In the genomic region with DNA sequence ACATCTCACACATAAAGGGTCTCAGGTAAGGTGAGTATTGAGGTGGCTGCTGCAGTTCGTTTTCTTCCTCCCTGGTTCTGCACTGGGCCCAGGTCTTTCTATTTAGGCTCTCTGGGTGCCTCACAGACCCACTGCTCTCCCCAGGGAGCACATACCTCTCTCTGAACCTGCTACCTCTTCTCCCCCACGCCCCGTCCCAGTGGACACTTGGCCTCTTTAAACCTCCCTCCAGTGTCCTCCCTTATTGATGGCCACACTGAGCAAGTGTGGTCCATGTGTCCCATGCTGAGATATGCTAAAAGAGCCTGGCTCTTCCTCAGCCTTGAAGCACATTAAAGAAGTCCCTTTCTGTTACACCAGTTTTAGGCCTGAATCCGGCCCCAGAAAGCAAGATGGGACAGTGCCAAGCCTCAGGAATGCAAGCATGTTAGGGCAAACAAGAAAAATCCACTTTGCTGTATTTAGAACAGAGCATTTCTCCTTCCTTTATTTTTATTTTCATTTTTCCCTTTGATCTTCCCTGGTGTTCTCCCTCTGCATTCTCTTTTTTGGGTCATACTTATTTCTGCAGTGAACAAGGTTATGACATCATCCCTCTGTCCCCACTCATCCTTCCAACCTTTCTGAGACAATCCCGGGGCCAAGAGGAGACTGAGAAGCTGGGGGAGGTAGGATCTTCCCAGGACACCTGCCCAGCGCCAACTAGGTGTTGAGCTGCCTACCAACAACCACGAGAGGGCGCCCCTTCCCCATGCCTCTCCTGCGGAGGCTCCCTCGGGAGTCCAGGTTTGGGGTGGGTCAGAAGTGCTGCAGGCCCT, we compare ENCODE assay signal across 1 cellular context.
A peak's percentile ranks its signal among the peaks of the same experiment; 100 is the strongest.
TF ChIP-seq lines count a peak whose summit lies in the region.

No MANE protein-coding gene starts in this region.

TF ChIP-seq in K562, 482 proteins besides CTCF, POLR2A, EP300 and RAD21 (continued from another document):
- TF ChIP-seq, protein P1, sequence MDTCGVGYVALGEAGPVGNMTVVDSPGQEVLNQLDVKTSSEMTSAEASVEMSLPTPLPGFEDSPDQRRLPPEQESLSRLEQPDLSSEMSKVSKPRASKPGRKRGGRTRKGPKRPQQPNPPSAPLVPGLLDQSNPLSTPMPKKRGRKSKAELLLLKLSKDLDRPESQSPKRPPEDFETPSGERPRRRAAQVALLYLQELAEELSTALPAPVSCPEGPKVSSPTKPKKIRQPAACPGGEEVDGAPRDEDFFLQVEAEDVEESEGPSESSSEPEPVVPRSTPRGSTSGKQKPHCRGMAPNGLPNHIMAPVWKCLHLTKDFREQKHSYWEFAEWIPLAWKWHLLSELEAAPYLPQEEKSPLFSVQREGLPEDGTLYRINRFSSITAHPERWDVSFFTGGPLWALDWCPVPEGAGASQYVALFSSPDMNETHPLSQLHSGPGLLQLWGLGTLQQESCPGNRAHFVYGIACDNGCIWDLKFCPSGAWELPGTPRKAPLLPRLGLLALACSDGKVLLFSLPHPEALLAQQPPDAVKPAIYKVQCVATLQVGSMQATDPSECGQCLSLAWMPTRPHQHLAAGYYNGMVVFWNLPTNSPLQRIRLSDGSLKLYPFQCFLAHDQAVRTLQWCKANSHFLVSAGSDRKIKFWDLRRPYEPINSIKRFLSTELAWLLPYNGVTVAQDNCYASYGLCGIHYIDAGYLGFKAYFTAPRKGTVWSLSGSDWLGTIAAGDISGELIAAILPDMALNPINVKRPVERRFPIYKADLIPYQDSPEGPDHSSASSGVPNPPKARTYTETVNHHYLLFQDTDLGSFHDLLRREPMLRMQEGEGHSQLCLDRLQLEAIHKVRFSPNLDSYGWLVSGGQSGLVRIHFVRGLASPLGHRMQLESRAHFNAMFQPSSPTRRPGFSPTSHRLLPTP (IDR thresholded peaks at IDR 0.05; ENCODE audit: borderline replicate concordance, extremely low read depth, insufficient read length) = no peak
- TF ChIP-seq KLF1 (tag; IDR thresholded peaks at IDR 0.05) (no peak), JUND (IDR thresholded peaks at IDR 0.05; ENCODE audit: borderline replicate concordance, low read depth, low read length) (peak; percentile 52; the same call in 1 of the 2 replicates), JUND (tag; IDR thresholded peaks at IDR 0.05; ENCODE audit: borderline replicate concordance, low read depth, low read length) (peak; percentile 33; the same call in 2 of the 3 replicates), SMARCA4 (IDR thresholded peaks at IDR 0.05) (no peak), ETV6 (IDR thresholded peaks at IDR 0.05; ENCODE audit: borderline replicate concordance in 1 of 2, low read depth in 2 of 2, low read length in 1 of 2) (no peak), ETV6 (CRISPR knock-in tag; IDR thresholded peaks at IDR 0.05; ENCODE audit: borderline replicate concordance) (no peak), ESRRA (IDR thresholded peaks at IDR 0.05; ENCODE audit: borderline replicate concordance, low read depth) (0 out of 2 replicates have a peak, but pooled peaks have one; percentile 11), NONO (IDR thresholded peaks at IDR 0.05; ENCODE audit: low read depth in 2 of 2, low read length in 1 of 2) (0 out of 4 replicates have a peak, but pooled peaks of 1 of the 2 experiments have one; percentile 53), ARID2 (IDR thresholded peaks at IDR 0.05) (peak; percentile 50; the same call in 1 of the 2 replicates), HMGN3 (IDR thresholded peaks at IDR 0.05; ENCODE audit: borderline replicate concordance, extremely low read depth, insufficient read length, low read depth, low read length) (no peak), E2F3 (CRISPR knock-in tag; IDR thresholded peaks at IDR 0.05) (no peak), TAF9B (IDR thresholded peaks at IDR 0.05; ENCODE audit: partially characterized antibody) (no peak), ZNF12 (CRISPR knock-in tag; IDR thresholded peaks at IDR 0.05) (no peak), RBM14 (IDR thresholded peaks at IDR 0.05; ENCODE audit: borderline replicate concordance, insufficient read depth, low read depth, low read length) (no peak), ZNF212 (CRISPR knock-in tag; IDR thresholded peaks at IDR 0.05) (no peak), SMC3 (conservative IDR thresholded peaks at IDR 0.05; ENCODE audit: insufficient read depth, low read depth, low read length) (peak; percentile 97), ZNF436 (CRISPR knock-in tag; IDR thresholded peaks at IDR 0.05) (no peak), CC2D1A (IDR thresholded peaks at IDR 0.05) (peak; percentile 77), DPF2 (IDR thresholded peaks at IDR 0.05) (no peak), RCOR1 (IDR thresholded peaks at IDR 0.05; ENCODE audit: borderline replicate concordance in 1 of 2, low read depth in 2 of 2, low read length in 2 of 2) (peak in 1 of 2 experiments; percentile 60; a peak in 1 of 4 replicates), MAZ (CRISPR knock-in tag; conservative IDR thresholded peaks at IDR 0.05 in 1 of 2, IDR thresholded peaks at IDR 0.05 in 1 of 2) (0 out of 4 replicates have a peak, but pooled peaks of 1 of the 2 experiments have one; percentile 43), RBM25 (IDR thresholded peaks at IDR 0.05; ENCODE audit: low read depth, low read length, severe bottlenecking) (no peak), ZNF584 (CRISPR knock-in tag; IDR thresholded peaks at IDR 0.05; ENCODE audit: low read depth) (no peak), ZNF140 (CRISPR knock-in tag; IDR thresholded peaks at IDR 0.05) (no peak), NFE2 (IDR thresholded peaks at IDR 0.05; ENCODE audit: low read depth) (no peak), TRIM24 (IDR thresholded peaks at IDR 0.05) (no peak), SRF (CRISPR knock-in tag; IDR thresholded peaks at IDR 0.05) (0 out of 4 replicates have a peak, but pooled peaks of 1 of the 2 experiments have one; percentile 34), ZFP1 (CRISPR knock-in tag; IDR thresholded peaks at IDR 0.05) (no peak), TCF7 (IDR thresholded peaks at IDR 0.05; ENCODE audit: borderline replicate concordance) (peak; percentile 58; the same call in 1 of the 2 replicates), LEF1 (IDR thresholded peaks at IDR 0.05) (peak; percentile 36; the same call in 1 of the 2 replicates), RB1 (IDR thresholded peaks at IDR 0.05; ENCODE audit: low read depth) (peak; percentile 59; the same call in 1 of the 2 replicates), SMAD3 (CRISPR knock-in tag; conservative IDR thresholded peaks at IDR 0.05) (no peak), CTBP1 (IDR thresholded peaks at IDR 0.05; ENCODE audit: borderline replicate concordance) (peak; percentile 50; the same call in 1 of the 2 replicates), MYNN (IDR thresholded peaks at IDR 0.05) (0 out of 2 replicates have a peak, but pooled peaks have one; percentile 25), MYNN (CRISPR knock-in tag; IDR thresholded peaks at IDR 0.05) (no peak), CREM (IDR thresholded peaks at IDR 0.05; ENCODE audit: low read depth) (peak; percentile 44; the same call in 1 of the 2 replicates)
- TF ChIP-seq, protein P2, sequence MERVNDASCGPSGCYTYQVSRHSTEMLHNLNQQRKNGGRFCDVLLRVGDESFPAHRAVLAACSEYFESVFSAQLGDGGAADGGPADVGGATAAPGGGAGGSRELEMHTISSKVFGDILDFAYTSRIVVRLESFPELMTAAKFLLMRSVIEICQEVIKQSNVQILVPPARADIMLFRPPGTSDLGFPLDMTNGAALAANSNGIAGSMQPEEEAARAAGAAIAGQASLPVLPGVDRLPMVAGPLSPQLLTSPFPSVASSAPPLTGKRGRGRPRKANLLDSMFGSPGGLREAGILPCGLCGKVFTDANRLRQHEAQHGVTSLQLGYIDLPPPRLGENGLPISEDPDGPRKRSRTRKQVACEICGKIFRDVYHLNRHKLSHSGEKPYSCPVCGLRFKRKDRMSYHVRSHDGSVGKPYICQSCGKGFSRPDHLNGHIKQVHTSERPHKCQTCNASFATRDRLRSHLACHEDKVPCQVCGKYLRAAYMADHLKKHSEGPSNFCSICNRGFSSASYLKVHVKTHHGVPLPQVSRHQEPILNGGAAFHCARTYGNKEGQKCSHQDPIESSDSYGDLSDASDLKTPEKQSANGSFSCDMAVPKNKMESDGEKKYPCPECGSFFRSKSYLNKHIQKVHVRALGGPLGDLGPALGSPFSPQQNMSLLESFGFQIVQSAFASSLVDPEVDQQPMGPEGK (CRISPR knock-in tag; IDR thresholded peaks at IDR 0.05; ENCODE audit: borderline replicate concordance) = no peak
- TF ChIP-seq, protein P3, sequence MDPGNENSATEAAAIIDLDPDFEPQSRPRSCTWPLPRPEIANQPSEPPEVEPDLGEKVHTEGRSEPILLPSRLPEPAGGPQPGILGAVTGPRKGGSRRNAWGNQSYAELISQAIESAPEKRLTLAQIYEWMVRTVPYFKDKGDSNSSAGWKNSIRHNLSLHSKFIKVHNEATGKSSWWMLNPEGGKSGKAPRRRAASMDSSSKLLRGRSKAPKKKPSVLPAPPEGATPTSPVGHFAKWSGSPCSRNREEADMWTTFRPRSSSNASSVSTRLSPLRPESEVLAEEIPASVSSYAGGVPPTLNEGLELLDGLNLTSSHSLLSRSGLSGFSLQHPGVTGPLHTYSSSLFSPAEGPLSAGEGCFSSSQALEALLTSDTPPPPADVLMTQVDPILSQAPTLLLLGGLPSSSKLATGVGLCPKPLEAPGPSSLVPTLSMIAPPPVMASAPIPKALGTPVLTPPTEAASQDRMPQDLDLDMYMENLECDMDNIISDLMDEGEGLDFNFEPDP (CRISPR knock-in tag; IDR thresholded peaks at IDR 0.05) = no peak
- TF ChIP-seq, protein P4, sequence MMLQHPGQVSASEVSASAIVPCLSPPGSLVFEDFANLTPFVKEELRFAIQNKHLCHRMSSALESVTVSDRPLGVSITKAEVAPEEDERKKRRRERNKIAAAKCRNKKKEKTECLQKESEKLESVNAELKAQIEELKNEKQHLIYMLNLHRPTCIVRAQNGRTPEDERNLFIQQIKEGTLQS (IDR thresholded peaks at IDR 0.05) = peak; percentile 59
- TF ChIP-seq, protein P4 (CRISPR knock-in tag; conservative IDR thresholded peaks at IDR 0.05) = no peak
- TF ChIP-seq, protein P5, sequence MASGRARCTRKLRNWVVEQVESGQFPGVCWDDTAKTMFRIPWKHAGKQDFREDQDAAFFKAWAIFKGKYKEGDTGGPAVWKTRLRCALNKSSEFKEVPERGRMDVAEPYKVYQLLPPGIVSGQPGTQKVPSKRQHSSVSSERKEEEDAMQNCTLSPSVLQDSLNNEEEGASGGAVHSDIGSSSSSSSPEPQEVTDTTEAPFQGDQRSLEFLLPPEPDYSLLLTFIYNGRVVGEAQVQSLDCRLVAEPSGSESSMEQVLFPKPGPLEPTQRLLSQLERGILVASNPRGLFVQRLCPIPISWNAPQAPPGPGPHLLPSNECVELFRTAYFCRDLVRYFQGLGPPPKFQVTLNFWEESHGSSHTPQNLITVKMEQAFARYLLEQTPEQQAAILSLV (tag; IDR thresholded peaks at IDR 0.05) = no peak
- TF ChIP-seq, protein P6, sequence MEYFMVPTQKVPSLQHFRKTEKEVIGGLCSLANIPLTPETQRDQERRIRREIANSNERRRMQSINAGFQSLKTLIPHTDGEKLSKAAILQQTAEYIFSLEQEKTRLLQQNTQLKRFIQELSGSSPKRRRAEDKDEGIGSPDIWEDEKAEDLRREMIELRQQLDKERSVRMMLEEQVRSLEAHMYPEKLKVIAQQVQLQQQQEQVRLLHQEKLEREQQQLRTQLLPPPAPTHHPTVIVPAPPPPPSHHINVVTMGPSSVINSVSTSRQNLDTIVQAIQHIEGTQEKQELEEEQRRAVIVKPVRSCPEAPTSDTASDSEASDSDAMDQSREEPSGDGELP (CRISPR knock-in tag; IDR thresholded peaks at IDR 0.05; ENCODE audit: borderline replicate concordance) = peak; percentile 31; the same call in 1 of the 2 replicates
- TF ChIP-seq, protein P7, sequence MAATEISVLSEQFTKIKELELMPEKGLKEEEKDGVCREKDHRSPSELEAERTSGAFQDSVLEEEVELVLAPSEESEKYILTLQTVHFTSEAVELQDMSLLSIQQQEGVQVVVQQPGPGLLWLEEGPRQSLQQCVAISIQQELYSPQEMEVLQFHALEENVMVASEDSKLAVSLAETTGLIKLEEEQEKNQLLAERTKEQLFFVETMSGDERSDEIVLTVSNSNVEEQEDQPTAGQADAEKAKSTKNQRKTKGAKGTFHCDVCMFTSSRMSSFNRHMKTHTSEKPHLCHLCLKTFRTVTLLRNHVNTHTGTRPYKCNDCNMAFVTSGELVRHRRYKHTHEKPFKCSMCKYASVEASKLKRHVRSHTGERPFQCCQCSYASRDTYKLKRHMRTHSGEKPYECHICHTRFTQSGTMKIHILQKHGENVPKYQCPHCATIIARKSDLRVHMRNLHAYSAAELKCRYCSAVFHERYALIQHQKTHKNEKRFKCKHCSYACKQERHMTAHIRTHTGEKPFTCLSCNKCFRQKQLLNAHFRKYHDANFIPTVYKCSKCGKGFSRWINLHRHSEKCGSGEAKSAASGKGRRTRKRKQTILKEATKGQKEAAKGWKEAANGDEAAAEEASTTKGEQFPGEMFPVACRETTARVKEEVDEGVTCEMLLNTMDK (IDR thresholded peaks at IDR 0.05; ENCODE audit: borderline replicate concordance, insufficient read depth, low read depth, low read length, poor library complexity, severe bottlenecking) = peak; percentile 17
- TF ChIP-seq, protein P8, sequence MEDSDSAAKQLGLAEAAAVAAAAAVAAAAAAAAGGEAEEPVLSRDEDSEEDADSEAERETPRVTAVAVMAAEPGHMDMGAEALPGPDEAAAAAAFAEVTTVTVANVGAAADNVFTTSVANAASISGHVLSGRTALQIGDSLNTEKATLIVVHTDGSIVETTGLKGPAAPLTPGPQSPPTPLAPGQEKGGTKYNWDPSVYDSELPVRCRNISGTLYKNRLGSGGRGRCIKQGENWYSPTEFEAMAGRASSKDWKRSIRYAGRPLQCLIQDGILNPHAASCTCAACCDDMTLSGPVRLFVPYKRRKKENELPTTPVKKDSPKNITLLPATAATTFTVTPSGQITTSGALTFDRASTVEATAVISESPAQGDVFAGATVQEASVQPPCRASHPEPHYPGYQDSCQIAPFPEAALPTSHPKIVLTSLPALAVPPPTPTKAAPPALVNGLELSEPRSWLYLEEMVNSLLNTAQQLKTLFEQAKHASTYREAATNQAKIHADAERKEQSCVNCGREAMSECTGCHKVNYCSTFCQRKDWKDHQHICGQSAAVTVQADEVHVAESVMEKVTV (CRISPR knock-in tag; IDR thresholded peaks at IDR 0.05) = peak; percentile 86
- TF ChIP-seq, protein P9, sequence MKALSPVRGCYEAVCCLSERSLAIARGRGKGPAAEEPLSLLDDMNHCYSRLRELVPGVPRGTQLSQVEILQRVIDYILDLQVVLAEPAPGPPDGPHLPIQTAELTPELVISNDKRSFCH (CRISPR knock-in tag; IDR thresholded peaks at IDR 0.05) = no peak
- TF ChIP-seq, protein P9 (tag; IDR thresholded peaks at IDR 0.05) = 0 out of 2 replicates have a peak, but pooled peaks have one; percentile 19
